Comparison of ENCODE assay signal across 21 cellular contexts in the genomic region with DNA sequence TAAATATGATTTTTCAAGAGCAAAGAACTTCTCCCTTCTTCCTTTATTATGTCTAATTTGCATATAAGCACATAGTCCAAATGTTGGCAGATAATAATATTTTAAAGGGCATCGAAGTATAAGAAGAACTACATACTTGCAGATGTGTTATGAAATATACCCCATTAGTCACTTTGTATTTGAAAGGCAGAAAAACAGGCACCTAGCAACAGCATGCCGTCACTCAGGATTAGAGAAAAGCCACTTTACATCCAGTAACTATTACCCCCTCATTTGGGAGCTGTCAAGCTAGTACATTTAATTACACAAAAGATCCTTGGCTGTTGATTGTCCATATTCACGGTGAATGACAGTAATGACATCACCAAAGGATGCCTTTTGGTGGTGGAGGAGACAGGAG.
DNase-seq lines count a peak whose midpoint lies in the region; ATAC-seq, FAIRE-seq and TF ChIP-seq lines count a peak whose summit lies in the region.
"Had no signal": no experiment of that assay in that cellular context is flagged by ENCODE, and none has a peak within 500 bp of the region (broad histone marks: within the 10 kb centered on the region; RNA-seq: fewer than 3 reads in every experiment).

No MANE protein-coding gene starts in this region.

- H3K9me1 ChIP-seq in K562 (ENCODE audit: control insufficient read depth, insufficient read depth, low read length): peaks cover 4% of the 10 kb centered on the region

- TF ChIP-seq CTCF in K562 (IDR thresholded peaks at IDR 0.05 in 2 of 3, conservative IDR thresholded peaks at IDR 0.05 in 1 of 3; ENCODE audit: insufficient read depth in 2 of 3, low read depth in 1 of 3, low read length in 3 of 3): no peak
- TF ChIP-seq CTCF in GM13976 (IDR thresholded peaks at IDR 0.05; ENCODE audit: borderline replicate concordance, control extremely low read depth, extremely low read depth, insufficient read depth, missing control alignments): no peak

- H3K27me3 ChIP-seq in K562 (ENCODE audit: control insufficient read depth in 2 of 2, insufficient read depth in 2 of 2, low read length in 2 of 2): peaks cover 11 to 51% of the 10 kb centered on the region in 2 experiments; a peak in 4 of 5 replicates
- H3K27me3 ChIP-seq: BE2C had no signal

- no peaks in the 10 kb centered on the region for H3K9me3 ChIP-seq in K562 (replicated peaks; ENCODE audit: control insufficient read depth, insufficient read depth, low read depth, low read length)
- H3K9me3 ChIP-seq: BE2C had no signal

- FAIRE-seq in K562 (lab: Jason Lieb, UNC): no peak
- FAIRE-seq: G401.6 had no signal

- intact Hi-C loops in K562 (cut with micrococcal nuclease): no loop called here

- BruUV-seq in K562 (replicated peaks; lab: Mats Ljungman, UMichigan): no TSS peak

- no peak for TF ChIP-seq EP300 in K562 (IDR thresholded peaks at IDR 0.05; ENCODE audit: low read length)

- in situ Hi-C loops in K562 (cut with MboI): no loop called here
- in situ Hi-C loops in GM13976 (cut with MboI; ENCODE audit: low sequenced_read_pairs, unreplicated experiment): no loop called here

- TF ChIP-seq POLR2A in K562 (conservative IDR thresholded peaks at IDR 0.05): no peak

- no peak overlapping the region for H3K9ac ChIP-seq in K562 (ENCODE audit: insufficient read depth in 1 of 2, low read depth in 2 of 2, low read length in 2 of 2)

- H3K36me3 ChIP-seq in K562 (ENCODE audit: control insufficient read depth, insufficient read depth, low read length): no peaks in the 10 kb centered on the region
- H3K36me3 ChIP-seq: BE2C had no signal

- H3K4me1 ChIP-seq in K562 (replicated peaks in 1 of 2; ENCODE audit: control insufficient read depth in 2 of 2, insufficient read depth in 2 of 2, low read length in 2 of 2): no peaks in the 10 kb centered on the region

- no peak overlapping the region for H3K4me2 ChIP-seq in K562 (ENCODE audit: insufficient read depth, low read length)

- ATAC-seq in activated CD8-positive, alpha-beta memory T cell treated with anti-CD3 and anti-CD28 coated beads, Interleukin-2, amount 10 ng/mL, durations not matched to agents 7 days and 5 days: no peak
- no peak for ATAC-seq in K562
- no peak for ATAC-seq in HG03196 (IDR thresholded peaks at IDR 0.05; ENCODE audit: unreplicated experiment)
- ATAC-seq in GM18511 (IDR thresholded peaks at IDR 0.05; ENCODE audit: unreplicated experiment): no peak
- ATAC-seq: Right ventricle myocardium inferior had no signal

- WGBS in K562 (ENCODE audit: insufficient coverage, low coverage, missing lambda C conversion rate): 0% methylated on average over 3 of the region's 3 CpGs

- peak; percentile 12 for DNase-seq in activated CD8-positive, alpha-beta memory T cell treated with anti-CD3 and anti-CD28 coated beads, Interleukin-2, amount 10 ng/mL, durations not matched to agents 7 days and 5 days
- no peak for DNase-seq in activated CD8-positive, alpha-beta memory T cell treated with anti-CD3 and anti-CD28 coated beads, Interleukin-2, amount 50 U/mL, for 4 hours
- peak; percentile 54 for DNase-seq in NCI-H82 treated with DMSO at 0.1 percent for 48 hours (lab: John Stamatoyannopoulos, UW; ENCODE audit: unreplicated experiment)
- DNase-seq in K562 (ENCODE audit: extremely low read depth in 1 of 4, low spot score in 3 of 4): no peak
- no peak for DNase-seq in GM13976 (ENCODE audit: low spot score)
- no peak for DNase-seq in stimulated activated CD4-positive, alpha-beta T cell treated with anti-CD3 and anti-CD28 coated beads, Interleukin-2, amount 100 ng/mL, for 48 hours
- DNase-seq: 8988T; BE2C; CD4-positive, CD25-positive, alpha-beta regulatory T cell; COR-L47; DMS 273 treated with DMSO at 0.1 percent for 48 hours; H9; KBM-7; NCI-H1092; NCI-H146; NCI-H2029 treated with DMSO at 0.1 percent for 48 hours; NCI-H2171 had no signal

- peaks cover 41% of the 10 kb centered on the region for H3K27me3 Mint-ChIP-seq in activated CD8-positive, alpha-beta memory T cell treated with anti-CD3 and anti-CD28 coated beads, Interleukin-2, amount 10 ng/mL, durations not matched to agents 7 days and 5 days

- POLR2A ChIA-PET in K562 (lab: Yijun Ruan, JAX): interaction anchor here (0.8 kb wide), 1 partner anchor 16 kb away, joined by 3 read pairs; no protein-coding TSS in a partner anchor

- H3K4me3 Mint-ChIP-seq in activated CD8-positive, alpha-beta memory T cell treated with anti-CD3 and anti-CD28 coated beads, Interleukin-2, amount 10 ng/mL, durations not matched to agents 7 days and 5 days: no peak overlapping the region
- H3K4me3 Mint-ChIP-seq: CD4-positive, CD25-positive, alpha-beta regulatory T cell; H9 had no signal

- no peaks in the 10 kb centered on the region for H3K79me2 ChIP-seq in K562 (ENCODE audit: control insufficient read depth, insufficient read depth, low read length)

- H2AFZ ChIP-seq in K562 (ENCODE audit: low read depth, low read length): no peak overlapping the region

- CTCF ChIA-PET in activated CD8-positive, alpha-beta memory T cell treated with anti-CD3 and anti-CD28 coated beads, Interleukin-2, amount 10 ng/mL, durations not matched to agents 7 days and 5 days (lab: Charles Lee): no interaction called here
- CTCF ChIA-PET in K562 (lab: Yijun Ruan, JAX; ENCODE audit: low intra/inter-chr PET ratio): no interaction called here

- TF ChIP-seq RAD21 in K562 (CRISPR knock-in tag; conservative IDR thresholded peaks at IDR 0.05 in 1 of 2, IDR thresholded peaks at IDR 0.05 in 1 of 2): no peak

- peaks cover 3% of the 10 kb centered on the region for H3K4me1 Mint-ChIP-seq in activated CD8-positive, alpha-beta memory T cell treated with anti-CD3 and anti-CD28 coated beads, Interleukin-2, amount 10 ng/mL, durations not matched to agents 7 days and 5 days
- H3K4me1 Mint-ChIP-seq: CD4-positive, CD25-positive, alpha-beta regulatory T cell had no signal

- no peaks in the 10 kb centered on the region for H4K20me1 ChIP-seq in K562 (replicated peaks; ENCODE audit: control insufficient read depth, insufficient read depth, low read length)

- no peaks in the 10 kb centered on the region for H3K9me3 Mint-ChIP-seq in activated CD8-positive, alpha-beta memory T cell treated with anti-CD3 and anti-CD28 coated beads, Interleukin-2, amount 10 ng/mL, durations not matched to agents 7 days and 5 days (ENCODE audit: low read depth)
- H3K9me3 Mint-ChIP-seq: CD4-positive, CD25-positive, alpha-beta regulatory T cell; H9 had no signal

- no peak overlapping the region for H3K4me3 ChIP-seq in K562

- no peaks in the 10 kb centered on the region for H3K36me3 Mint-ChIP-seq in activated CD8-positive, alpha-beta memory T cell treated with anti-CD3 and anti-CD28 coated beads, Interleukin-2, amount 10 ng/mL, durations not matched to agents 7 days and 5 days
- H3K36me3 Mint-ChIP-seq: CD4-positive, CD25-positive, alpha-beta regulatory T cell had no signal

- no peak overlapping the region for H3K27ac Mint-ChIP-seq in activated CD8-positive, alpha-beta memory T cell treated with anti-CD3 and anti-CD28 coated beads, Interleukin-2, amount 10 ng/mL, durations not matched to agents 7 days and 5 days
- H3K27ac Mint-ChIP-seq: CD4-positive, CD25-positive, alpha-beta regulatory T cell; H9 had no signal

- no peak overlapping the region for H3K27ac ChIP-seq in K562 (ENCODE audit: extremely low read depth, low read depth, low read length)

TF ChIP-seq in K562, 482 proteins besides CTCF, POLR2A, EP300 and RAD21:
- TF ChIP-seq CHD4 (IDR thresholded peaks at IDR 0.05; ENCODE audit: insufficient read depth, insufficient replicate concordance, low read depth, low read length, poor library complexity, severe bottlenecking) (no peak), RFX1 (IDR thresholded peaks at IDR 0.05) (peak; percentile 32; the same call in 1 of the 2 replicates)
- TF ChIP-seq, protein P1, sequence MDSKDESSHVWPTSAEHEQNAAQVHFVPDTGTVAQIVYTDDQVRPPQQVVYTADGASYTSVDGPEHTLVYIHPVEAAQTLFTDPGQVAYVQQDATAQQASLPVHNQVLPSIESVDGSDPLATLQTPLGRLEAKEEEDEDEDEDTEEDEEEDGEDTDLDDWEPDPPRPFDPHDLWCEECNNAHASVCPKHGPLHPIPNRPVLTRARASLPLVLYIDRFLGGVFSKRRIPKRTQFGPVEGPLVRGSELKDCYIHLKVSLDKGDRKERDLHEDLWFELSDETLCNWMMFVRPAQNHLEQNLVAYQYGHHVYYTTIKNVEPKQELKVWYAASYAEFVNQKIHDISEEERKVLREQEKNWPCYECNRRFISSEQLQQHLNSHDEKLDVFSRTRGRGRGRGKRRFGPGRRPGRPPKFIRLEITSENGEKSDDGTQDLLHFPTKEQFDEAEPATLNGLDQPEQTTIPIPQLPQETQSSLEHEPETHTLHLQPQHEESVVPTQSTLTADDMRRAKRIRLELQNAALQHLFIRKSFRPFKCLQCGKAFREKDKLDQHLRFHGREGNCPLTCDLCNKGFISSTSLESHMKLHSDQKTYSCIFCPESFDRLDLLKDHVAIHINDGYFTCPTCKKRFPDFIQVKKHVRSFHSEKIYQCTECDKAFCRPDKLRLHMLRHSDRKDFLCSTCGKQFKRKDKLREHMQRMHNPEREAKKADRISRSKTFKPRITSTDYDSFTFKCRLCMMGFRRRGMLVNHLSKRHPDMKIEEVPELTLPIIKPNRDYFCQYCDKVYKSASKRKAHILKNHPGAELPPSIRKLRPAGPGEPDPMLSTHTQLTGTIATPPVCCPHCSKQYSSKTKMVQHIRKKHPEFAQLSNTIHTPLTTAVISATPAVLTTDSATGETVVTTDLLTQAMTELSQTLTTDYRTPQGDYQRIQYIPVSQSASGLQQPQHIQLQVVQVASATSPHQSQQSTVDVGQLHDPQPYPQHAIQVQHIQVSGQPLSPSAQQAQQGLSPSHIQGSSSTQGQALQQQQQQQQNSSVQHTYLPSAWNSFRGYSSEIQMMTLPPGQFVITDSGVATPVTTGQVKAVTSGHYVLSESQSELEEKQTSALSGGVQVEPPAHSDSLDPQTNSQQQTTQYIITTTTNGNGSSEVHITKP (IDR thresholded peaks at IDR 0.05; ENCODE audit: partially characterized antibody): no peak
- TF ChIP-seq, protein P2, sequence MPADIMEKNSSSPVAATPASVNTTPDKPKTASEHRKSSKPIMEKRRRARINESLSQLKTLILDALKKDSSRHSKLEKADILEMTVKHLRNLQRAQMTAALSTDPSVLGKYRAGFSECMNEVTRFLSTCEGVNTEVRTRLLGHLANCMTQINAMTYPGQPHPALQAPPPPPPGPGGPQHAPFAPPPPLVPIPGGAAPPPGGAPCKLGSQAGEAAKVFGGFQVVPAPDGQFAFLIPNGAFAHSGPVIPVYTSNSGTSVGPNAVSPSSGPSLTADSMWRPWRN (IDR thresholded peaks at IDR 0.05; ENCODE audit: low read depth): no peak
- TF ChIP-seq, protein P3, sequence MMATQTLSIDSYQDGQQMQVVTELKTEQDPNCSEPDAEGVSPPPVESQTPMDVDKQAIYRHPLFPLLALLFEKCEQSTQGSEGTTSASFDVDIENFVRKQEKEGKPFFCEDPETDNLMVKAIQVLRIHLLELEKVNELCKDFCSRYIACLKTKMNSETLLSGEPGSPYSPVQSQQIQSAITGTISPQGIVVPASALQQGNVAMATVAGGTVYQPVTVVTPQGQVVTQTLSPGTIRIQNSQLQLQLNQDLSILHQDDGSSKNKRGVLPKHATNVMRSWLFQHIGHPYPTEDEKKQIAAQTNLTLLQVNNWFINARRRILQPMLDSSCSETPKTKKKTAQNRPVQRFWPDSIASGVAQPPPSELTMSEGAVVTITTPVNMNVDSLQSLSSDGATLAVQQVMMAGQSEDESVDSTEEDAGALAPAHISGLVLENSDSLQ (IDR thresholded peaks at IDR 0.05): peak; percentile 68

Comparison
In these comparisons a context has a peak if more than half of its experiments do, and no peak if none do; other contexts are left out.
1. DNase-seq: peak in activated CD8-positive, alpha-beta memory T cell treated with anti-CD3 and anti-CD28 coated beads, Interleukin-2, amount 10 ng/mL, durations not matched to agents 7 days and 5 days (single experiment) and NCI-H82 treated with DMSO at 0.1 percent for 48 hours (single experiment); none in activated CD8-positive, alpha-beta memory T cell treated with anti-CD3 and anti-CD28 coated beads, Interleukin-2, amount 50 U/mL, for 4 hours (single experiment), K562 (0 of 4), GM13976 (single experiment) and stimulated activated CD4-positive, alpha-beta T cell treated with anti-CD3 and anti-CD28 coated beads, Interleukin-2, amount 100 ng/mL, for 48 hours (0 of 2).